In genomic region chr2:157442636-157443035, GRCh38 we compare ENCODE assay signal across 15 cellular contexts. TPM values are rescaled to one million over a fixed set of nuclear protein-coding genes. Genes with fewer than 3 reads are reported as not detected.
DNase-seq lines count a peak whose midpoint lies in the region; ATAC-seq, FAIRE-seq and TF ChIP-seq lines count a peak whose summit lies in the region.
"Had no signal": no experiment of that assay in that cellular context is flagged by ENCODE, and none has a peak within 500 bp of the region (broad histone marks: within the 10 kb centered on the region; RNA-seq: fewer than 3 reads in every experiment).

No MANE protein-coding gene starts in this region.

- FAIRE-seq in GM18507 (lab: Jason Lieb, UNC): peak; percentile 35

- peak overlapping the region in 1 of 4 donors; percentile 28 for H3K4me3 ChIP-seq in adrenal gland
- H3K4me3 ChIP-seq: SJCRH30 had no signal

- peak overlapping the region; percentile 97 for H3K27ac Mint-ChIP-seq in CD4-positive, alpha-beta T cell
- peak overlapping the region; percentile 99 for H3K27ac Mint-ChIP-seq in activated naive CD8-positive, alpha-beta T cell
- H3K27ac Mint-ChIP-seq in naive thymus-derived CD8-positive, alpha-beta T cell: peak overlapping the region; percentile 93 to 100 (median 98)

- H3K9me3 Mint-ChIP-seq in CD4-positive, alpha-beta T cell: no peaks in the 10 kb centered on the region
- no peaks in the 10 kb centered on the region for H3K9me3 Mint-ChIP-seq in activated naive CD8-positive, alpha-beta T cell (ENCODE audit: low read depth)
- H3K9me3 Mint-ChIP-seq in naive thymus-derived CD8-positive, alpha-beta T cell: peaks cover 0 to 4% (median 0%) of the 10 kb centered on the region in 9 donors

- peaks cover 35% of the 10 kb centered on the region for H3K4me1 Mint-ChIP-seq in CD4-positive, alpha-beta T cell (ENCODE audit: low read depth)
- peaks cover 38% of the 10 kb centered on the region for H3K4me1 Mint-ChIP-seq in activated naive CD8-positive, alpha-beta T cell (ENCODE audit: low read depth)
- peaks cover 25 to 58% (median 38%) of the 10 kb centered on the region in 4 donors for H3K4me1 Mint-ChIP-seq in naive thymus-derived CD8-positive, alpha-beta T cell

- no peak for ATAC-seq in CD4-positive, alpha-beta T cell (ENCODE audit: poor library complexity)
- no peak for ATAC-seq in naive thymus-derived CD8-positive, alpha-beta T cell
- no peak for ATAC-seq in HG02571 (IDR thresholded peaks at IDR 0.05; ENCODE audit: unreplicated experiment)

- no peaks in the 10 kb centered on the region for H3K9me3 ChIP-seq in CD4-positive, alpha-beta T cell (ENCODE audit: control insufficient read depth, low read length)
- H3K9me3 ChIP-seq in adrenal gland (replicated peaks in 1 of 3): no peaks in the 10 kb centered on the region
- H3K9me3 ChIP-seq: SJCRH30 had no signal

- intact Hi-C loops in CD4-positive, alpha-beta T cell (cut with DNase I, micrococcal nuclease): loop anchor here in 1 of 2 experiments (5.0 kb wide), 3 partner anchors 35 to 50 kb away; no protein-coding TSS in a partner anchor
- intact Hi-C loops in adrenal gland (cut with DNase I): no loop called here

- H3K36me3 ChIP-seq in adrenal gland (replicated peaks in 1 of 2): no peaks in the 10 kb centered on the region
- H3K36me3 ChIP-seq: SJCRH30 had no signal

- peaks cover 71% of the 10 kb centered on the region for H3K36me3 Mint-ChIP-seq in CD4-positive, alpha-beta T cell (ENCODE audit: low read depth)
- H3K36me3 Mint-ChIP-seq in activated naive CD8-positive, alpha-beta T cell: peaks cover 45% of the 10 kb centered on the region
- peaks cover 57 to 62% (median 57%) of the 10 kb centered on the region in 3 donors for H3K36me3 Mint-ChIP-seq in naive thymus-derived CD8-positive, alpha-beta T cell

- peak overlapping the region; percentile 95 for H3K4me3 Mint-ChIP-seq in CD4-positive, alpha-beta T cell
- peak overlapping the region; percentile 99 for H3K4me3 Mint-ChIP-seq in activated naive CD8-positive, alpha-beta T cell
- H3K4me3 Mint-ChIP-seq in naive thymus-derived CD8-positive, alpha-beta T cell: peak overlapping the region; percentile 84 to 99 (median 94)

- no peaks in the 10 kb centered on the region for H3K4me1 ChIP-seq in adrenal gland (replicated peaks in 1 of 2)

- POLR2A ChIA-PET in CD4-positive, alpha-beta T cell (lab: Charles Lee): interaction anchor here (1.2 to 17.5 kb wide), 18 partner anchors 10 to 456 kb away, joined by 3 to 384 read pairs (median 18); partner anchors contain the start of gene ACVR1
- POLR2A ChIA-PET in naive thymus-derived CD8-positive, alpha-beta T cell (lab: Charles Lee): interaction anchor here (0.9 to 16.6 kb wide), 10 partner anchors 17 to 116 kb away, joined by 3 to 411 read pairs (median 10); partner anchors contain the start of gene ERMN

- TF ChIP-seq CTCF in CD4-positive, alpha-beta T cell (IDR thresholded peaks at IDR 0.05): no peak
- TF ChIP-seq CTCF in adrenal gland (IDR thresholded peaks at IDR 0.05): no peak

- no peaks in the 10 kb centered on the region for H3K27me3 ChIP-seq in CD4-positive, alpha-beta T cell (ENCODE audit: control insufficient read depth, insufficient read depth, low read length)
- H3K27me3 ChIP-seq in adrenal gland: no peaks in the 10 kb centered on the region
- H3K27me3 ChIP-seq: SJCRH30 had no signal

- H3K27ac ChIP-seq in CD4-positive, alpha-beta T cell (ENCODE audit: low read depth, low read length): peak overlapping the region; percentile 97
- H3K27ac ChIP-seq in adrenal gland: no peak overlapping the region
- H3K27ac ChIP-seq: C4-2B, SJCRH30, VCaP had no signal

- WGBS in adrenal gland, 4 donors: 51 to 60% (median 58%) methylated on average over 5 of the region's 5 CpGs

- no peak for TF ChIP-seq POLR2A in adrenal gland (IDR thresholded peaks at IDR 0.05)

- H3K27me3 Mint-ChIP-seq in CD4-positive, alpha-beta T cell: no peaks in the 10 kb centered on the region
- H3K27me3 Mint-ChIP-seq in activated naive CD8-positive, alpha-beta T cell: no peaks in the 10 kb centered on the region
- no peaks in the 10 kb centered on the region for H3K27me3 Mint-ChIP-seq in naive thymus-derived CD8-positive, alpha-beta T cell

- CTCF ChIA-PET in CD4-positive, alpha-beta T cell (lab: Charles Lee): interaction anchor here (0.6 to 2.3 kb wide), 5 partner anchors 26 to 115 kb away, joined by 3 to 21 read pairs (median 3); no protein-coding TSS in a partner anchor

- DNase-seq in CD4-positive, alpha-beta T cell: no peak
- DNase-seq in GM18507 (ENCODE audit: extremely low spot score, insufficient read length, low read depth) (no peak), NCI-H748 treated with DMSO at 0.1 percent for 48 hours (lab: John Stamatoyannopoulos, UW) (no peak), adrenal gland (no peak), EL (no peak)
- peak in 1 of 10 donors; percentile 23 for DNase-seq in naive thymus-derived CD8-positive, alpha-beta T cell
- DNase-seq: activated effector memory CD4-positive, alpha-beta T cell treated with anti-CD3 and anti-CD28 coated beads, Interleukin-2, amount 50 U/mL, for 16 hours; mesenchymal stem cell; NCI-H1105 treated with DMSO at 0.1 percent for 48 hours; SJCRH30 had no signal

RNA-seq across cellular contexts. Expression of gene CYTIP, which starts 1.3 kb away (rescaled TPM):
- total RNA-seq in CD4-positive, alpha-beta T cell: 100 to 1,000 TPM; 474 to 490 TPM
- total RNA-seq in naive thymus-derived CD8-positive, alpha-beta T cell: 100 to 1,000 TPM; 308 to 341 TPM
- polyA plus RNA-seq in naive thymus-derived CD8-positive, alpha-beta T cell: 100 to 1,000 TPM; 140 to 220 (median 155) TPM
- total RNA-seq in adrenal gland: 1 to 10 TPM in 7 of 8 donors, under 1 TPM in 1; 0.72 to 6.7 (median 4.3) TPM
- polyA plus RNA-seq in adrenal gland: 1 to 10 TPM in 2 of 3 donors, under 1 TPM in 1; 0.94 to 3.9 (median 2.5) TPM
- total RNA-seq: fibroblast of lung had no signal

Comparison
In these comparisons a context has a peak if more than half of its experiments do, and no peak if none do; other contexts are left out.
1. RNA of gene CYTIP, which starts 1.3 kb away (total RNA-seq): 474 to 490 TPM in CD4-positive, alpha-beta T cell and 308 to 341 TPM in naive thymus-derived CD8-positive, alpha-beta T cell; 0.72 to 6.7 TPM in adrenal gland; every median in the first group is over 10 times any median in the second.
2. Peak in every context shown above with its lines, with median percentiles within 50 percentile points of each other: H3K27ac Mint-ChIP-seq and H3K4me3 Mint-ChIP-seq.